ENCODE assay signal across 17 cellular contexts in genomic region chr16:12375341-12375740, GRCh38.
"Had no signal": no experiment of that assay in that cellular context is flagged by ENCODE, and none has a peak within 500 bp of the region (broad histone marks: within the 10 kb centered on the region; RNA-seq: fewer than 3 reads in every experiment).

No MANE protein-coding gene starts in this region.

- H3K27ac ChIP-seq: brain microvascular endothelial cell, esophagus muscularis mucosa, skin epidermis had no signal

- H3K36me3 ChIP-seq: brain microvascular endothelial cell, esophagus muscularis mucosa had no signal

- H3K36me3 Mint-ChIP-seq: activated naive CD8-positive, alpha-beta T cell treated with anti-CD3 and anti-CD28 coated beads for 36 hours had no signal

- DNase-seq: activated CD4-positive, alpha-beta T cell treated with anti-CD3 and anti-CD28 coated beads, Interleukin-2, amount 10 ng/mL, durations not matched to agents 24 days and 14 days; activated CD8-positive, alpha-beta T cell treated with anti-CD3 and anti-CD28 coated beads for 36 hours; activated naive CD4-positive, alpha-beta T cell; activated naive CD8-positive, alpha-beta T cell treated with anti-CD3 and anti-CD28 coated beads for 36 hours; activated T-cell treated with anti-CD3 and anti-CD28 coated beads, Interleukin-2, amount 50 U/mL, for 1 hour; brain microvascular endothelial cell; cerebellar nuclear complex; effector CD8-positive, alpha-beta T cell; hippocampal formation; left colon; T-helper 1 cell; T1000 had no signal

- H3K4me3 Mint-ChIP-seq: activated CD4-positive, alpha-beta T cell treated with anti-CD3 and anti-CD28 coated beads, Interleukin-2, amount 10 ng/mL, durations not matched to agents 24 days and 14 days; activated CD8-positive, alpha-beta T cell treated with anti-CD3 and anti-CD28 coated beads for 36 hours; activated naive CD8-positive, alpha-beta T cell treated with anti-CD3 and anti-CD28 coated beads for 36 hours; activated T-helper 17 cell treated with anti-CD3 and anti-CD28 coated beads, Interleukin-2, amount 50 U/mL, for 72 hours; stimulated activated naive CD8-positive, alpha-beta T cell treated with anti-CD3 and anti-CD28 coated beads, Interleukin-15, Interleukin-2, amounts not matched to agents 100 ng/mL and 50 ng/mL, for 24 hours had no signal

- H3K27me3 ChIP-seq: brain microvascular endothelial cell, esophagus muscularis mucosa had no signal

- H3K9me3 ChIP-seq: esophagus muscularis mucosa had no signal

- H3K9me3 Mint-ChIP-seq: activated CD4-positive, alpha-beta T cell treated with anti-CD3 and anti-CD28 coated beads, Interleukin-2, amount 10 ng/mL, durations not matched to agents 24 days and 14 days; activated CD8-positive, alpha-beta T cell treated with anti-CD3 and anti-CD28 coated beads for 36 hours; activated naive CD8-positive, alpha-beta T cell treated with anti-CD3 and anti-CD28 coated beads for 36 hours; activated T-helper 17 cell treated with anti-CD3 and anti-CD28 coated beads, Interleukin-2, amount 50 U/mL, for 72 hours; stimulated activated naive CD8-positive, alpha-beta T cell treated with anti-CD3 and anti-CD28 coated beads, Interleukin-15, Interleukin-2, amounts not matched to agents 100 ng/mL and 50 ng/mL, for 24 hours had no signal

- H3K4me3 ChIP-seq: esophagus muscularis mucosa, skin epidermis had no signal

- H3K27ac Mint-ChIP-seq: activated CD4-positive, alpha-beta T cell treated with anti-CD3 and anti-CD28 coated beads, Interleukin-2, amount 10 ng/mL, durations not matched to agents 24 days and 14 days; activated CD8-positive, alpha-beta T cell treated with anti-CD3 and anti-CD28 coated beads for 36 hours; activated naive CD8-positive, alpha-beta T cell treated with anti-CD3 and anti-CD28 coated beads for 36 hours; activated T-helper 17 cell treated with anti-CD3 and anti-CD28 coated beads, Interleukin-2, amount 50 U/mL, for 72 hours; progenitor cell of endocrine pancreas; stimulated activated naive CD8-positive, alpha-beta T cell treated with anti-CD3 and anti-CD28 coated beads, Interleukin-15, Interleukin-2, amounts not matched to agents 100 ng/mL and 50 ng/mL, for 24 hours had no signal

- H3K27me3 Mint-ChIP-seq: activated CD4-positive, alpha-beta T cell treated with anti-CD3 and anti-CD28 coated beads, Interleukin-2, amount 10 ng/mL, durations not matched to agents 24 days and 14 days; activated CD8-positive, alpha-beta T cell treated with anti-CD3 and anti-CD28 coated beads for 36 hours; activated naive CD8-positive, alpha-beta T cell treated with anti-CD3 and anti-CD28 coated beads for 36 hours; activated T-helper 17 cell treated with anti-CD3 and anti-CD28 coated beads, Interleukin-2, amount 50 U/mL, for 72 hours; progenitor cell of endocrine pancreas; stimulated activated naive CD8-positive, alpha-beta T cell treated with anti-CD3 and anti-CD28 coated beads, Interleukin-15, Interleukin-2, amounts not matched to agents 100 ng/mL and 50 ng/mL, for 24 hours had no signal

- ATAC-seq: activated CD8-positive, alpha-beta T cell treated with anti-CD3 and anti-CD28 coated beads for 36 hours; activated T-helper 17 cell treated with anti-CD3 and anti-CD28 coated beads, Interleukin-2, amount 50 U/mL, for 72 hours; left colon had no signal
